Comparison of ENCODE assay signal across 15 cellular contexts in genomic region chr5:58080573-58080972, GRCh38.
DNase-seq lines count a peak whose midpoint lies in the region; TF ChIP-seq lines count a peak whose summit lies in the region.
"Had no signal": no experiment of that assay in that cellular context is flagged by ENCODE, and none has a peak within 500 bp of the region (broad histone marks: within the 10 kb centered on the region; RNA-seq: fewer than 3 reads in every experiment).

No MANE protein-coding gene starts in this region.

- no peak overlapping the region for H3K4me3 ChIP-seq in breast epithelium
- H3K4me3 ChIP-seq: skin epidermis had no signal

- H3K27ac ChIP-seq in breast epithelium, result peak overlapping the region; percentile 62 to 78
- H3K27ac ChIP-seq: skin epidermis had no signal

- no peaks in the 10 kb centered on the region for H3K4me1 ChIP-seq in breast epithelium

- H3K27me3 ChIP-seq in breast epithelium, result no peaks in the 10 kb centered on the region

- no peaks in the 10 kb centered on the region for H3K9me3 ChIP-seq in breast epithelium

- intact Hi-C loops in breast epithelium (cut with DNase I; ENCODE audit: low total_unique reads), result no loop called here

- H3K36me3 ChIP-seq in breast epithelium, result no peaks in the 10 kb centered on the region

- no peak for TF ChIP-seq POLR2A in breast epithelium (IDR thresholded peaks at IDR 0.05)

- TF ChIP-seq CTCF in breast epithelium (IDR thresholded peaks at IDR 0.05), result no peak

- DNase-seq in DMS53 (lab: John Stamatoyannopoulos, UW) (peak; percentile 81), M059J (ENCODE audit: low read depth) (peak; percentile 87), breast epithelium (ENCODE audit: low spot score in 2 of 2) (no peak), islet precursor cell (peak; percentile 62), NCI-H2227 treated with DMSO at 0.1 percent for 48 hours (lab: John Stamatoyannopoulos, UW) (no peak), NCI-H2196 (lab: John Stamatoyannopoulos, UW; ENCODE audit: unreplicated experiment) (no peak), NCI-H1092 (lab: John Stamatoyannopoulos, UW) (no peak)
- DNase-seq in activated CD4-positive, alpha-beta T cell treated with anti-CD3 and anti-CD28 coated beads, Interleukin-2, amount 50 U/mL, for 4 hours, result no peak
- DNase-seq: activated T-cell treated with anti-CD3 and anti-CD28 coated beads, Interleukin-2, amount 50 U/mL, for 48 hours; anterior cingulate cortex; CD4-positive, alpha-beta T cell; effector memory CD8-positive, alpha-beta T cell; hypothalamus; NCI-H187 treated with DMSO at 0.1 percent for 48 hours had no signal

Comparison
In these comparisons a context has a peak if more than half of its experiments do, and no peak if none do; other contexts are left out.
1. DNase-seq: peak in DMS53 (single experiment), M059J (single experiment) and islet precursor cell (single experiment); none in breast epithelium (0 of 2), NCI-H2227 treated with DMSO at 0.1 percent for 48 hours (single experiment), NCI-H2196 (single experiment), NCI-H1092 (single experiment) and activated CD4-positive, alpha-beta T cell treated with anti-CD3 and anti-CD28 coated beads, Interleukin-2, amount 50 U/mL, for 4 hours (0 of 2).